Comparison of ENCODE assay signal across 36 cellular contexts in genomic region chr11:16767957-16768356, GRCh38.
"Had no signal": no experiment of that assay in that cellular context is flagged by ENCODE, and none has a peak within 500 bp of the region (broad histone marks: within the 10 kb centered on the region; RNA-seq: fewer than 3 reads in every experiment).

No MANE protein-coding gene starts in this region.

- H3K9me3 Mint-ChIP-seq: activated B cell treated with CpG ODN at 0.5 μM for 24 hours; activated CD4-positive, alpha-beta memory T cell treated with anti-CD3 and anti-CD28 coated beads for 36 hours; activated CD4-positive, alpha-beta T cell treated with anti-CD3 and anti-CD28 coated beads, Interleukin-2, amount 10 ng/mL, durations not matched to agents 24 days and 14 days; activated naive CD4-positive, alpha-beta T cell treated with anti-CD3 and anti-CD28 coated beads for 36 hours; activated naive CD4-positive, alpha-beta T cell treated with anti-CD3 and anti-CD28 coated beads, Interleukin-2, amount 50 U/mL, for 72 hours; activated naive CD8-positive, alpha-beta T cell treated with anti-CD3 and anti-CD28 coated beads for 36 hours; activated T-cell treated with anti-CD3 and anti-CD28 coated beads, Interleukin-2, amount 50 U/mL, for 4 hours; activated T-cell treated with anti-CD3 and anti-CD28 coated beads, Interleukin-2, amount 50 U/mL, for 72 hours; activated T-helper 1 cell treated with anti-CD3 and anti-CD28 coated beads, Interleukin-12 subunit alpha, Interleukin-12 subunit beta, Interleukin-2, Interleukin-4 antibody, amounts not matched to agents 30 ng/mL and 10 ng/mL and 1 ng/mL, durations not matched to agents 14 hours and 24 hours and 36 hours; activated T-helper 17 cell treated with anti-CD3 and anti-CD28 coated beads, Interleukin-2, amount 50 U/mL, for 72 hours; T-helper 1 cell treated with Interleukin-12 subunit alpha and Interleukin-12 subunit beta and Interleukin-4 antibody, amounts not matched to agents 30 μg/mL and 1 μg/mL, for 36 hours; T-helper 2 cell treated with Interferon-gamma antibody and Interleukin-4, amounts not matched to agents 5 μg/mL and 100 μg/mL, for 36 hours had no signal

- H3K4me1 ChIP-seq: adrenal gland, body of pancreas, breast epithelium had no signal

- DNase-seq: activated B cell treated with CpG ODN at 0.5 μM for 24 hours; activated CD4-positive, alpha-beta memory T cell treated with anti-CD3 and anti-CD28 coated beads for 36 hours; activated CD4-positive, alpha-beta T cell treated with anti-CD3 and anti-CD28 coated beads for 4 hours; activated CD4-positive, alpha-beta T cell treated with anti-CD3 and anti-CD28 coated beads, Interleukin-2, amount 10 ng/mL, durations not matched to agents 24 days and 14 days; activated CD4-positive, alpha-beta T cell treated with anti-CD3 and anti-CD28 coated beads, Interleukin-2, amount 50 U/mL, for 1 hour; activated CD4-positive, alpha-beta T cell treated with anti-CD3 and anti-CD28 coated beads, Interleukin-2, amount 50 U/mL, for 4 hours; activated CD4-positive, CD25-positive, alpha-beta regulatory T cell treated with anti-CD3 and anti-CD28 coated beads, Interleukin-2, amount 50 U/mL, for 72 hours; activated CD8-positive, alpha-beta memory T cell treated with anti-CD3 and anti-CD28 coated beads, Interleukin-2, amount 50 U/mL, for 4 hours; activated effector memory CD4-positive, alpha-beta T cell treated with anti-CD3 and anti-CD28 coated beads, Interleukin-2, amount 50 U/mL, for 16 hours; activated gamma-delta T cell treated with Interleukin-2 at 50 U/mL for 16 hours; activated naive CD4-positive, alpha-beta T cell; activated naive CD4-positive, alpha-beta T cell treated with anti-CD3 and anti-CD28 coated beads for 36 hours; activated naive CD4-positive, alpha-beta T cell treated with anti-CD3 and anti-CD28 coated beads, Interleukin-2, amount 50 U/mL, for 16 hours; activated naive CD8-positive, alpha-beta T cell treated with anti-CD3 and anti-CD28 coated beads for 36 hours; activated T-cell treated with anti-CD3 and anti-CD28 coated beads for 4 hours; activated T-cell treated with anti-CD3 and anti-CD28 coated beads, Interleukin-2, amount 50 U/mL, for 1 hour; activated T-cell treated with anti-CD3 and anti-CD28 coated beads, Interleukin-2, amount 50 U/mL, for 4 hours; activated T-cell treated with anti-CD3 and anti-CD28 coated beads, Interleukin-2, amount 50 U/mL, for 72 hours; adrenal gland; amniotic stem cell; aorta; body of pancreas; brain microvascular endothelial cell; central memory CD4-positive, alpha-beta T cell; T-helper 1 cell; T-helper 2 cell; T-helper 9 cell had no signal

- H3K4me1 Mint-ChIP-seq: activated B cell treated with CpG ODN at 0.5 μM for 24 hours; activated CD4-positive, alpha-beta T cell treated with anti-CD3 and anti-CD28 coated beads, Interleukin-2, amount 10 ng/mL, durations not matched to agents 24 days and 14 days; activated naive CD8-positive, alpha-beta T cell treated with anti-CD3 and anti-CD28 coated beads for 36 hours; activated T-helper 17 cell treated with anti-CD3 and anti-CD28 coated beads, Interleukin-2, amount 50 U/mL, for 72 hours had no signal

- H3K27me3 ChIP-seq: adrenal gland, body of pancreas, brain microvascular endothelial cell, breast epithelium had no signal

- H3K27ac ChIP-seq: adrenal gland, body of pancreas, brain microvascular endothelial cell, breast epithelium, VCaP had no signal

- FAIRE-seq: astrocyte, TTC549 had no signal

- H3K9me3 ChIP-seq: adrenal gland, body of pancreas, breast epithelium had no signal

- H3K27me3 Mint-ChIP-seq: activated naive CD8-positive, alpha-beta T cell treated with anti-CD3 and anti-CD28 coated beads for 36 hours; activated T-helper 17 cell treated with anti-CD3 and anti-CD28 coated beads, Interleukin-2, amount 50 U/mL, for 72 hours had no signal

- H3K4me3 Mint-ChIP-seq: activated B cell treated with CpG ODN at 0.5 μM for 24 hours; activated CD4-positive, alpha-beta memory T cell treated with anti-CD3 and anti-CD28 coated beads for 36 hours; activated CD4-positive, alpha-beta T cell treated with anti-CD3 and anti-CD28 coated beads, Interleukin-2, amount 10 ng/mL, durations not matched to agents 24 days and 14 days; activated naive CD4-positive, alpha-beta T cell treated with anti-CD3 and anti-CD28 coated beads for 36 hours; activated naive CD8-positive, alpha-beta T cell treated with anti-CD3 and anti-CD28 coated beads for 36 hours; activated T-cell treated with anti-CD3 and anti-CD28 coated beads, Interleukin-2, amount 50 U/mL, for 4 hours; activated T-cell treated with anti-CD3 and anti-CD28 coated beads, Interleukin-2, amount 50 U/mL, for 72 hours; activated T-helper 1 cell treated with anti-CD3 and anti-CD28 coated beads, Interleukin-12 subunit alpha, Interleukin-12 subunit beta, Interleukin-2, Interleukin-4 antibody, amounts not matched to agents 30 ng/mL and 10 ng/mL and 1 ng/mL, durations not matched to agents 14 hours and 24 hours and 36 hours; activated T-helper 17 cell treated with anti-CD3 and anti-CD28 coated beads, Interleukin-2, amount 50 U/mL, for 72 hours; T-helper 1 cell treated with Interleukin-12 subunit alpha and Interleukin-12 subunit beta and Interleukin-4 antibody, amounts not matched to agents 30 μg/mL and 1 μg/mL, for 36 hours; T-helper 2 cell treated with Interferon-gamma antibody and Interleukin-4, amounts not matched to agents 5 μg/mL and 100 μg/mL, for 36 hours had no signal

- H3K27ac Mint-ChIP-seq: activated B cell treated with CpG ODN at 0.5 μM for 24 hours; activated CD4-positive, alpha-beta memory T cell treated with anti-CD3 and anti-CD28 coated beads for 36 hours; activated CD4-positive, alpha-beta T cell treated with anti-CD3 and anti-CD28 coated beads, Interleukin-2, amount 10 ng/mL, durations not matched to agents 24 days and 14 days; activated naive CD4-positive, alpha-beta T cell treated with anti-CD3 and anti-CD28 coated beads for 36 hours; activated naive CD4-positive, alpha-beta T cell treated with anti-CD3 and anti-CD28 coated beads, Interleukin-2, amount 50 U/mL, for 72 hours; activated naive CD8-positive, alpha-beta T cell treated with anti-CD3 and anti-CD28 coated beads for 36 hours; activated T-cell treated with anti-CD3 and anti-CD28 coated beads, Interleukin-2, amount 50 U/mL, for 72 hours; activated T-helper 1 cell treated with anti-CD3 and anti-CD28 coated beads, Interleukin-12 subunit alpha, Interleukin-12 subunit beta, Interleukin-2, Interleukin-4 antibody, amounts not matched to agents 30 ng/mL and 10 ng/mL and 1 ng/mL, durations not matched to agents 14 hours and 24 hours and 36 hours; activated T-helper 17 cell treated with anti-CD3 and anti-CD28 coated beads, Interleukin-2, amount 50 U/mL, for 72 hours; T-helper 1 cell treated with Interleukin-12 subunit alpha and Interleukin-12 subunit beta and Interleukin-4 antibody, amounts not matched to agents 30 μg/mL and 1 μg/mL, for 36 hours; T-helper 2 cell treated with Interferon-gamma antibody and Interleukin-4, amounts not matched to agents 5 μg/mL and 100 μg/mL, for 36 hours had no signal

- ATAC-seq: activated naive CD4-positive, alpha-beta T cell treated with anti-CD3 and anti-CD28 coated beads, Interleukin-2, amount 50 U/mL, for 72 hours; activated T-cell treated with anti-CD3 and anti-CD28 coated beads, Interleukin-2, amount 50 U/mL, for 4 hours; activated T-cell treated with anti-CD3 and anti-CD28 coated beads, Interleukin-2, amount 50 U/mL, for 72 hours; activated T-helper 17 cell treated with anti-CD3 and anti-CD28 coated beads, Interleukin-2, amount 50 U/mL, for 72 hours; body of pancreas had no signal

- H3K36me3 ChIP-seq: adrenal gland, brain microvascular endothelial cell, breast epithelium had no signal

- H3K36me3 Mint-ChIP-seq: activated CD4-positive, alpha-beta memory T cell treated with anti-CD3 and anti-CD28 coated beads for 36 hours; activated naive CD4-positive, alpha-beta T cell treated with anti-CD3 and anti-CD28 coated beads, Interleukin-2, amount 50 U/mL, for 72 hours; activated naive CD8-positive, alpha-beta T cell treated with anti-CD3 and anti-CD28 coated beads for 36 hours had no signal

- H3K4me3 ChIP-seq: adrenal gland, body of pancreas, breast epithelium had no signal
